In genomic region chr9:95508968-95509850, GRCh38 we compare ENCODE assay signal across 8 cellular contexts. TPM values are rescaled to one million over a fixed set of nuclear protein-coding genes. Genes with fewer than 3 reads are reported as not detected.
DNase-seq lines count a peak whose midpoint lies in the region; ATAC-seq, FAIRE-seq and TF ChIP-seq lines count a peak whose summit lies in the region.

No MANE protein-coding gene starts in this region.

- peak; percentile 89 for DNase-seq in NCI-H1694 (lab: John Stamatoyannopoulos, UW)
- DNase-seq in T-helper 2 cell treated with Interferon-gamma antibody and Interleukin-4, amounts not matched to agents 5 μg/mL and 100 μg/mL, for 36 hours (ENCODE audit: low spot score): peak; percentile 63
- peak; percentile 80 to 90 (median 86) for DNase-seq in body of pancreas
- peak; percentile 96 for DNase-seq in iPS DF 19.7 (ENCODE audit: low read depth, low spot score)
- peak; percentile 94 for DNase-seq in putamen (ENCODE audit: low spot score)
- DNase-seq in HTR-8/SVneo (ENCODE audit: insufficient read length, low spot score): no peak

- peaks cover 51% of the 10 kb centered on the region for H3K4me1 Mint-ChIP-seq in T-helper 2 cell treated with Interferon-gamma antibody and Interleukin-4, amounts not matched to agents 5 μg/mL and 100 μg/mL, for 36 hours (ENCODE audit: low read depth)

- peak; percentile 37 for ATAC-seq in HG02610 (IDR thresholded peaks at IDR 0.05; ENCODE audit: unreplicated experiment)
- ATAC-seq in body of pancreas: peak; percentile 37

- intact Hi-C loops in body of pancreas (cut with DNase I): no loop called here

- no peaks in the 10 kb centered on the region for H3K27me3 ChIP-seq in body of pancreas

- peak overlapping the region; percentile 95 for H3K4me3 Mint-ChIP-seq in T-helper 2 cell treated with Interferon-gamma antibody and Interleukin-4, amounts not matched to agents 5 μg/mL and 100 μg/mL, for 36 hours

- TF ChIP-seq CTCF in body of pancreas (IDR thresholded peaks at IDR 0.05): no peak

- H3K4me1 ChIP-seq in body of pancreas: peaks cover 21% of the 10 kb centered on the region

- peak overlapping the region; percentile 88 to 93 (median 92) for H3K27ac ChIP-seq in body of pancreas

- peak in 2 of 3 donors; percentile 41 to 57 for TF ChIP-seq POLR2A in body of pancreas (IDR thresholded peaks at IDR 0.05)

- peaks cover 3% of the 10 kb centered on the region for H3K36me3 Mint-ChIP-seq in T-helper 2 cell treated with Interferon-gamma antibody and Interleukin-4, amounts not matched to agents 5 μg/mL and 100 μg/mL, for 36 hours (ENCODE audit: low read depth)

- no peak for FAIRE-seq in HTR-8/SVneo (lab: Jason Lieb, UNC)

- no peaks in the 10 kb centered on the region for H3K9me3 Mint-ChIP-seq in T-helper 2 cell treated with Interferon-gamma antibody and Interleukin-4, amounts not matched to agents 5 μg/mL and 100 μg/mL, for 36 hours

- no peaks in the 10 kb centered on the region for H3K9me3 ChIP-seq in body of pancreas

- WGBS in body of pancreas, 2 donors: 0 to 1% methylated on average over 36 to 42 of the region's 48 CpGs

- no peaks in the 10 kb centered on the region for H3K36me3 ChIP-seq in body of pancreas (replicated peaks in 1 of 2; ENCODE audit: insufficient read depth in 1 of 2, low read depth in 2 of 2)

- peak overlapping the region; percentile 75 for H3K4me3 ChIP-seq in GM08714 (ENCODE audit: low read length)
- peak overlapping the region in 1 of 2 donors; percentile 55 for H3K4me3 ChIP-seq in body of pancreas

- H3K27ac Mint-ChIP-seq in T-helper 2 cell treated with Interferon-gamma antibody and Interleukin-4, amounts not matched to agents 5 μg/mL and 100 μg/mL, for 36 hours: peak overlapping the region; percentile 79

- H3K27me3 Mint-ChIP-seq in T-helper 2 cell treated with Interferon-gamma antibody and Interleukin-4, amounts not matched to agents 5 μg/mL and 100 μg/mL, for 36 hours (ENCODE audit: low read depth): peaks cover 69% of the 10 kb centered on the region

RNA-seq across cellular contexts. Expression of gene PTCH1, which starts 7.6 kb away (rescaled TPM):
- 10 to 100 TPM in 1 of 2 donors, 1 to 10 TPM in 1; 8.3 to 47.5 TPM for total RNA-seq in body of pancreas
